23 cellular contexts compared by ENCODE assay signal in the genomic region with DNA sequence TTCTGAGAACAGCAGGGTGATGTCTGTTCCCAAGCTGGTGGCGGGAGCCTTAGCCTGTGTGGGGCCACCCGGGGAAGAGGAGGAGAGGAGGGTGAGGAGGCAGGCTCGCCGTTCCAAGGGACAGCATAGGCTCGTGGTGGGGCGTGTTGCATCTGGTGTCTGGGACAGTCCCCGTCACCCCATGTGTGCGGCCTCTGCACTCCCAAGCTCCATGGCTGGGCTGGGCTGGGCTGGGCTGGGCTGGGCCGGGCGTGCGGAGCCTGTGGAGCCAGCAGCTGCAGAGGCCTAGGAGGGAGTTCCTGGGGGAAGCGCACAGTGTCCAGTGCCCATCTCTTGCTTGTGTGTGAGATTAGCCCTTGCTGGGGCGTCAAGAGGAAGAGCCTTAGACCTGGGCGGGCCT. TPM values are rescaled to one million over a fixed set of nuclear protein-coding genes. Genes with fewer than 3 reads are reported as not detected.
DNase-seq lines count a peak whose midpoint lies in the region; ATAC-seq, FAIRE-seq and TF ChIP-seq lines count a peak whose summit lies in the region.
"Had no signal": no experiment of that assay in that cellular context is flagged by ENCODE, and none has a peak within 500 bp of the region (broad histone marks: within the 10 kb centered on the region; RNA-seq: fewer than 3 reads in every experiment).

No MANE protein-coding gene starts in this region.

- no TSS peak for BruUV-seq in HepG2 (replicated peaks; lab: Mats Ljungman, UMichigan)

- TF ChIP-seq EP300 in HepG2 (IDR thresholded peaks at IDR 0.05; ENCODE audit: low read depth in 2 of 2, low read length in 2 of 2) (no peak), HepG2 (CRISPR knock-in tag; IDR thresholded peaks at IDR 0.05; ENCODE audit: borderline replicate concordance) (no peak)

- H3K27ac Mint-ChIP-seq in dendritic cell treated with granulocyte-macrophage colony-stimulating factor and Interleukin-4, amounts not matched to agents 40 ng/mL and 50 ng/mL, for 4 days: peak overlapping the region; percentile 99
- H3K27ac Mint-ChIP-seq: GM23338, HFFc6 had no signal

- DNase-seq in HepG2 (ENCODE audit: low spot score): no peak
- no peak for DNase-seq in right lobe of liver
- DNase-seq in myocyte (ENCODE audit: low read depth): peak; percentile 46
- no peak for DNase-seq in RKO (ENCODE audit: low spot score)
- no peak for DNase-seq in NCI-H345 treated with DMSO at 0.1 percent for 48 hours (lab: John Stamatoyannopoulos, UW; ENCODE audit: unreplicated experiment)
- no peak for DNase-seq in DMS 273 treated with DMSO at 0.1 percent for 48 hours (lab: John Stamatoyannopoulos, UW)
- DNase-seq: 8988T, BE2C, DND-41, HFFc6, IMR-90, Karpas-422, MG63, NCI-H1092, NCI-H2107, NCI-H2227 treated with DMSO at 0.1 percent for 48 hours, NCI-H69 had no signal

- peak; percentile 5 for ATAC-seq in HepG2
- no peak for ATAC-seq in right lobe of liver
- no peak for ATAC-seq in HG02938 (IDR thresholded peaks at IDR 0.05; ENCODE audit: unreplicated experiment)
- ATAC-seq: GM12878, GM23338 had no signal

- no peak overlapping the region for H3K4me3 Mint-ChIP-seq in dendritic cell treated with granulocyte-macrophage colony-stimulating factor and Interleukin-4, amounts not matched to agents 40 ng/mL and 50 ng/mL, for 4 days
- H3K4me3 Mint-ChIP-seq: GM23338, HFFc6 had no signal

- H3K9me3 Mint-ChIP-seq in dendritic cell treated with granulocyte-macrophage colony-stimulating factor and Interleukin-4, amounts not matched to agents 40 ng/mL and 50 ng/mL, for 4 days: no peaks in the 10 kb centered on the region
- H3K9me3 Mint-ChIP-seq: GM23338, HFFc6 had no signal

- H3K79me2 ChIP-seq in HepG2 (ENCODE audit: insufficient read depth, low read length): no peaks in the 10 kb centered on the region

- H4K20me1 ChIP-seq in HepG2 (ENCODE audit: insufficient read depth, low read length): no peaks in the 10 kb centered on the region

- H3K4me2 ChIP-seq in HepG2 (ENCODE audit: low read depth, low read length): no peak overlapping the region
- H3K4me2 ChIP-seq: GM23338 had no signal

- in situ Hi-C loops in HepG2 (cut with HindIII; ENCODE audit: extremely low pct_ligation_motif_present, low pct_unique_long_range_greater_than_20kb): no loop called here

- H3K36me3 ChIP-seq in HepG2 (replicated peaks in 1 of 2; ENCODE audit: control insufficient read depth in 1 of 2, insufficient read depth in 2 of 2, low read length in 2 of 2): no peaks in the 10 kb centered on the region
- no peaks in the 10 kb centered on the region for H3K36me3 ChIP-seq in right lobe of liver
- H3K36me3 ChIP-seq: BE2C, MG63 had no signal

- no peak overlapping the region for H3K9ac ChIP-seq in HepG2 (ENCODE audit: insufficient read depth, low read depth, low read length)

- peaks cover 86% of the 10 kb centered on the region for H3K4me1 Mint-ChIP-seq in dendritic cell treated with granulocyte-macrophage colony-stimulating factor and Interleukin-4, amounts not matched to agents 40 ng/mL and 50 ng/mL, for 4 days (ENCODE audit: low read depth)

- no peak overlapping the region for H3K27ac ChIP-seq in HepG2 (ENCODE audit: extremely low read length, insufficient read depth, low read length)
- H3K27ac ChIP-seq in right lobe of liver: no peak overlapping the region
- H3K27ac ChIP-seq: RWPE1 had no signal

- H3K27me3 ChIP-seq in HepG2 (ENCODE audit: control insufficient read depth in 1 of 2, insufficient read depth in 2 of 2, low read length in 2 of 2) (peaks cover 0 to 6% of the 10 kb centered on the region in 2 experiments; a peak in 1 of 5 replicates), right lobe of liver (no peaks in the 10 kb centered on the region)
- H3K27me3 ChIP-seq: BE2C, MG63 had no signal

- no peak for TF ChIP-seq RAD21 in HepG2 (CRISPR knock-in tag; IDR thresholded peaks at IDR 0.05)

- H3K4me3 ChIP-seq in HepG2 (replicated peaks in 1 of 3; ENCODE audit: insufficient read depth in 1 of 3, low read depth in 2 of 3, low read length in 3 of 3) (no peak overlapping the region), right lobe of liver (no peak overlapping the region)
- H3K4me3 ChIP-seq: GM12878, GM23338, MG63 had no signal

- TF ChIP-seq CTCF in HepG2 (CRISPR knock-in tag; IDR thresholded peaks at IDR 0.05) (no peak), right lobe of liver (IDR thresholded peaks at IDR 0.05) (no peak)

- H3K4me1 ChIP-seq in HepG2 (ENCODE audit: insufficient read depth, low read length) (peaks cover 66% of the 10 kb centered on the region), right lobe of liver (peaks cover 0 to 17% (median 6%) of the 10 kb centered on the region in 4 donors)

- H2AFZ ChIP-seq in HepG2 (ENCODE audit: low read length): no peak overlapping the region
- H2AFZ ChIP-seq: GM23338 had no signal

- CTCF ChIA-PET in HepG2 (lab: Yijun Ruan, JAX; ENCODE audit: low intra/inter-chr PET ratio, low total read pairs): no interaction called here

- WGBS in HepG2 (ENCODE audit: low lambda C conversion rate): 70% methylated on average over 8 of the region's 14 CpGs
- no CpG with 5 or more reads among the region's 14 CpGs for WGBS in right lobe of liver (ENCODE audit: insufficient coverage, low coverage, low lambda C conversion rate, missing lambda C conversion rate)

- intact Hi-C loops in HepG2 (cut with micrococcal nuclease; ENCODE audit: unreplicated experiment): no loop called here
- intact Hi-C loops in right lobe of liver (cut with DNase I): no loop called here
- intact Hi-C loops in dendritic cell treated with granulocyte-macrophage colony-stimulating factor and Interleukin-4, amounts not matched to agents 40 ng/mL and 50 ng/mL, for 4 days (cut with micrococcal nuclease): no loop called here

- H3K9me3 ChIP-seq in HepG2 (ENCODE audit: low read length): no peaks in the 10 kb centered on the region
- no peaks in the 10 kb centered on the region for H3K9me3 ChIP-seq in right lobe of liver
- H3K9me3 ChIP-seq: BE2C, MG63 had no signal

- TF ChIP-seq POLR2A in HepG2 (IDR thresholded peaks at IDR 0.05; ENCODE audit: insufficient read depth in 1 of 2, low read depth in 2 of 2, low read length in 2 of 2) (no peak), right lobe of liver (IDR thresholded peaks at IDR 0.05) (no peak)

- no peak for FAIRE-seq in HepG2 (lab: Jason Lieb, UNC)
- FAIRE-seq: GM12878, GM18507 had no signal

- H3K27me3 Mint-ChIP-seq in dendritic cell treated with granulocyte-macrophage colony-stimulating factor and Interleukin-4, amounts not matched to agents 40 ng/mL and 50 ng/mL, for 4 days: peaks cover 13% of the 10 kb centered on the region

- H3K36me3 Mint-ChIP-seq in dendritic cell treated with granulocyte-macrophage colony-stimulating factor and Interleukin-4, amounts not matched to agents 40 ng/mL and 50 ng/mL, for 4 days (ENCODE audit: low read depth): peaks cover 16% of the 10 kb centered on the region

- POLR2A ChIA-PET in HepG2 (lab: Yijun Ruan, JAX): interaction anchor here (3.7 kb wide), 1 partner anchor 12 kb away, joined by 29 read pairs; no protein-coding TSS in a partner anchor

RNA-seq across cellular contexts. Expression of a gene that starts 20.9 kb away (rescaled TPM):
- total RNA-seq in HepG2 (2016; rRNA removed; fragmentation: Illumina TruSeq; extraction: Trizol) (21.5 and 26.3 TPM in 2 replicates), right lobe of liver (10 to 100 TPM; 10.3 to 59.3 (median 37.6) TPM), myocyte (27.6 and 29.1 TPM in 2 replicates)
- 11.5 and 11.7 TPM in 2 replicates for total RNA-seq in HepG2 (2016; cell fraction: cytosol; rRNA removed; fragmentation: Illumina TruSeq; extraction: Trizol; ENCODE audit: low read depth)
- total RNA-seq in HepG2 (2016; cell fraction: insoluble cytoplasmic fraction; rRNA removed; fragmentation: Illumina TruSeq; extraction: Trizol): 19.4 and 28.8 TPM in 2 replicates
- 34.4 and 35.6 TPM in 2 replicates for total RNA-seq in HepG2 (2016; cell fraction: membrane; rRNA removed; fragmentation: Illumina TruSeq; extraction: Trizol)
- total RNA-seq in HepG2 (2016; cell fraction: nucleus; rRNA removed; fragmentation: Illumina TruSeq; extraction: Trizol): 37.1 and 45.0 TPM in 2 replicates
- 50.0 and 80.3 TPM in 2 replicates for polyA plus RNA-seq in HepG2 (2011; rRNA removed)
- polyA plus RNA-seq in HepG2 (2011; cell fraction: cytosol; rRNA removed): 48.3 and 72.3 TPM in 2 replicates
- 227 and 315 TPM in 2 replicates for polyA plus RNA-seq in HepG2 (2011; cell fraction: nucleus; rRNA removed)
- 90.1 and 104 TPM in 2 replicates for polyA plus RNA-seq in HepG2 (2012)
- polyA plus RNA-seq in HepG2 (2016; cell fraction: cytosol; fragmentation: Illumina TruSeq; extraction: Trizol; ENCODE audit: low read depth): 11.1 and 11.5 TPM in 2 replicates
- polyA plus RNA-seq in HepG2 (2016; cell fraction: insoluble cytoplasmic fraction; fragmentation: Illumina TruSeq; extraction: Trizol; ENCODE audit: low read depth): 52.7 and 63.6 TPM in 2 replicates
- polyA plus RNA-seq in HepG2 (2016; cell fraction: membrane; fragmentation: Illumina TruSeq; extraction: Trizol; ENCODE audit: low read depth): 49.3 and 52.2 TPM in 2 replicates
- 138 and 141 TPM in 2 replicates for polyA plus RNA-seq in HepG2 (2016; cell fraction: nucleus; fragmentation: Illumina TruSeq; extraction: Trizol; ENCODE audit: insufficient read depth, low read depth)
- polyA minus RNA-seq in HepG2 (2011; rRNA and poly(A)+ RNA removed; ENCODE audit: low replicate concordance): 4.5 and 192 TPM in 2 replicates
- 91.4 and 94.8 TPM in 2 replicates for polyA minus RNA-seq in HepG2 (2011; cell fraction: cytosol; rRNA and poly(A)+ RNA removed)
- 41.0 and 47.5 TPM in 2 replicates for polyA minus RNA-seq in HepG2 (2011; cell fraction: nucleus; rRNA and poly(A)+ RNA removed)
- polyA plus RNA-seq in myocyte (2012): 46.4 TPM

RNA-seq across cellular contexts. Expression of a gene that starts 52.1 kb away (rescaled TPM):
- total RNA-seq in HepG2 (2016; rRNA removed; fragmentation: Illumina TruSeq; extraction: Trizol) (2.5 and 3.0 TPM in 2 replicates), right lobe of liver (1 to 10 TPM; 3.7 to 7.0 (median 4.0) TPM), myocyte (12.1 and 13.6 TPM in 2 replicates)
- total RNA-seq in HepG2 (2016; cell fraction: cytosol; rRNA removed; fragmentation: Illumina TruSeq; extraction: Trizol; ENCODE audit: low read depth): 1.8 and 2.7 TPM in 2 replicates
- total RNA-seq in HepG2 (2016; cell fraction: insoluble cytoplasmic fraction; rRNA removed; fragmentation: Illumina TruSeq; extraction: Trizol): 1.6 and 2.7 TPM in 2 replicates
- total RNA-seq in HepG2 (2016; cell fraction: membrane; rRNA removed; fragmentation: Illumina TruSeq; extraction: Trizol): 3.0 and 4.1 TPM in 2 replicates
- total RNA-seq in HepG2 (2016; cell fraction: nucleus; rRNA removed; fragmentation: Illumina TruSeq; extraction: Trizol): 2.9 and 4.3 TPM in 2 replicates
- polyA plus RNA-seq in HepG2 (2011; rRNA removed): 1.5 and 1.7 TPM in 2 replicates
- polyA plus RNA-seq in HepG2 (2011; cell fraction: cytosol; rRNA removed): 0.54 and 0.68 TPM in 2 replicates
- polyA plus RNA-seq in HepG2 (2011; cell fraction: nucleus; rRNA removed): 4.0 and 6.8 TPM in 2 replicates
- polyA plus RNA-seq in HepG2 (2012): 0.59 and 0.83 TPM in 2 replicates
- 2.5 and 2.6 TPM in 2 replicates for polyA plus RNA-seq in HepG2 (2016; cell fraction: cytosol; fragmentation: Illumina TruSeq; extraction: Trizol; ENCODE audit: low read depth)
- 2.2 and 3.8 TPM in 2 replicates for polyA plus RNA-seq in HepG2 (2016; cell fraction: insoluble cytoplasmic fraction; fragmentation: Illumina TruSeq; extraction: Trizol; ENCODE audit: low read depth)
- 3.3 and 3.7 TPM in 2 replicates for polyA plus RNA-seq in HepG2 (2016; cell fraction: membrane; fragmentation: Illumina TruSeq; extraction: Trizol; ENCODE audit: low read depth)
- polyA plus RNA-seq in HepG2 (2016; cell fraction: nucleus; fragmentation: Illumina TruSeq; extraction: Trizol; ENCODE audit: insufficient read depth, low read depth): 6.7 and 9.8 TPM in 2 replicates
- polyA minus RNA-seq in HepG2 (2011; rRNA and poly(A)+ RNA removed; ENCODE audit: low replicate concordance): 0.62 and 22.8 TPM in 2 replicates
- polyA minus RNA-seq in HepG2 (2011; cell fraction: cytosol; rRNA and poly(A)+ RNA removed): 0.62 and 1.5 TPM in 2 replicates
- 1.5 and 2.2 TPM in 2 replicates for polyA minus RNA-seq in HepG2 (2011; cell fraction: nucleus; rRNA and poly(A)+ RNA removed)
- polyA plus RNA-seq in myocyte (2012): 17.6 TPM

RNA-seq across cellular contexts. Expression of a gene that starts 55.6 kb away (rescaled TPM):
- total RNA-seq in HepG2 (2016; rRNA removed; fragmentation: Illumina TruSeq; extraction: Trizol): 16.7 and 20.3 TPM in 2 replicates
- 3.4 and 3.6 TPM in 2 replicates for total RNA-seq in HepG2 (2016; cell fraction: cytosol; rRNA removed; fragmentation: Illumina TruSeq; extraction: Trizol; ENCODE audit: low read depth)
- 13.2 and 21.6 TPM in 2 replicates for total RNA-seq in HepG2 (2016; cell fraction: insoluble cytoplasmic fraction; rRNA removed; fragmentation: Illumina TruSeq; extraction: Trizol)
- total RNA-seq in HepG2 (2016; cell fraction: membrane; rRNA removed; fragmentation: Illumina TruSeq; extraction: Trizol): 6.7 and 7.9 TPM in 2 replicates
- 18.7 and 21.1 TPM in 2 replicates for total RNA-seq in HepG2 (2016; cell fraction: nucleus; rRNA removed; fragmentation: Illumina TruSeq; extraction: Trizol)
- 10.2 and 14.6 TPM in 2 replicates for polyA plus RNA-seq in HepG2 (2011; rRNA removed)
- 5.0 and 10.7 TPM in 2 replicates for polyA plus RNA-seq in HepG2 (2011; cell fraction: cytosol; rRNA removed)
- polyA plus RNA-seq in HepG2 (2011; cell fraction: nucleus; rRNA removed): 126 and 171 TPM in 2 replicates
- polyA plus RNA-seq in HepG2 (2012): 10.2 and 14.9 TPM in 2 replicates
- 1.2 and 1.3 TPM in 2 replicates for polyA plus RNA-seq in HepG2 (2016; cell fraction: cytosol; fragmentation: Illumina TruSeq; extraction: Trizol; ENCODE audit: low read depth)
- polyA plus RNA-seq in HepG2 (2016; cell fraction: insoluble cytoplasmic fraction; fragmentation: Illumina TruSeq; extraction: Trizol; ENCODE audit: low read depth): 10.1 and 12.8 TPM in 2 replicates
- 3.8 and 4.4 TPM in 2 replicates for polyA plus RNA-seq in HepG2 (2016; cell fraction: membrane; fragmentation: Illumina TruSeq; extraction: Trizol; ENCODE audit: low read depth)
- polyA plus RNA-seq in HepG2 (2016; cell fraction: nucleus; fragmentation: Illumina TruSeq; extraction: Trizol; ENCODE audit: insufficient read depth, low read depth): 43.7 and 48.3 TPM in 2 replicates
- 16.2 and 23.5 TPM in 2 replicates for polyA minus RNA-seq in HepG2 (2011; rRNA and poly(A)+ RNA removed; ENCODE audit: low replicate concordance)
- polyA minus RNA-seq in HepG2 (2011; cell fraction: cytosol; rRNA and poly(A)+ RNA removed): 7.9 and 8.9 TPM in 2 replicates
- 10.3 and 10.4 TPM in 2 replicates for polyA minus RNA-seq in HepG2 (2011; cell fraction: nucleus; rRNA and poly(A)+ RNA removed)
- 10 to 100 TPM; 11.1 to 25.9 (median 14.8) TPM for total RNA-seq in right lobe of liver
- 43.1 and 54.9 TPM in 2 replicates for total RNA-seq in myocyte
- 28.3 TPM for polyA plus RNA-seq in myocyte (2012)
